Comparison of ENCODE assay signal across 8 cellular contexts in genomic region chr21:15826147-15826780, GRCh38.
A peak's percentile ranks its signal among the peaks of the same experiment; 100 is the strongest.
DNase-seq lines count a peak whose midpoint lies in the region; ATAC-seq and TF ChIP-seq lines count a peak whose summit lies in the region.

No MANE protein-coding gene starts in this region.

- 56% methylated on average over 4 of the region's 5 CpGs; no CpG with 5 or more reads in 1 of the 2 experiments for WGBS in endodermal cell (ENCODE audit: insufficient coverage in 1 of 2, insufficient read length in 1 of 2), 2 experiments

- no peaks in the 10 kb centered on the region for H3K9me3 Mint-ChIP-seq in endodermal cell

- no peaks in the 10 kb centered on the region for H3K27me3 Mint-ChIP-seq in endodermal cell (ENCODE audit: insufficient read depth)

- H3K36me3 Mint-ChIP-seq in endodermal cell (ENCODE audit: low read depth), result peaks cover 26% of the 10 kb centered on the region

- no peaks in the 10 kb centered on the region for H3K9me3 ChIP-seq in endodermal cell (ENCODE audit: control insufficient read depth, low read length)

- peak; percentile 8 to 13 for DNase-seq in AML-193 (lab: John Stamatoyannopoulos, UW)
- peak; percentile 3 for DNase-seq in GM12864 (ENCODE audit: low read depth)
- DNase-seq in RKO (ENCODE audit: low spot score), result peak; percentile 32
- peak; percentile 68 for DNase-seq in endodermal cell
- peak; percentile 39 for DNase-seq in mucosa of gallbladder (ENCODE audit: low spot score)
- no peak for DNase-seq in NCI-H2196 treated with DMSO at 0.1 percent for 48 hours (lab: John Stamatoyannopoulos, UW; ENCODE audit: unreplicated experiment)

- H3K36me3 ChIP-seq in endodermal cell (ENCODE audit: control insufficient read depth, insufficient read depth, low read length), result peaks cover 41% of the 10 kb centered on the region

- peak; percentile 38 for TF ChIP-seq CTCF in GM12864 (IDR thresholded peaks at IDR 0.05; ENCODE audit: low read depth, low read length, missing control alignments)
- TF ChIP-seq CTCF in endodermal cell (conservative IDR thresholded peaks at IDR 0.05), result peak; percentile 84

- no peak overlapping the region for H3K27ac Mint-ChIP-seq in endodermal cell

- H3K4me1 ChIP-seq in endodermal cell (ENCODE audit: control insufficient read depth, insufficient read depth, low read length), result no peaks in the 10 kb centered on the region

- H3K4me3 ChIP-seq in GM12864 (ENCODE audit: low read depth, low read length) (no peak overlapping the region), endodermal cell (ENCODE audit: low read length) (no peak overlapping the region)

- H3K4me3 Mint-ChIP-seq in endodermal cell, result no peak overlapping the region

- H3K27me3 ChIP-seq in endodermal cell (ENCODE audit: control insufficient read depth, insufficient read depth, low read length, poor library complexity, severe bottlenecking), result no peaks in the 10 kb centered on the region

- H3K9ac ChIP-seq in endodermal cell (ENCODE audit: extremely low read depth, low read length, poor library complexity, severe bottlenecking), result no peak overlapping the region

- ATAC-seq in HG02885 (IDR thresholded peaks at IDR 0.05; ENCODE audit: poor library complexity, unreplicated experiment) (peak; percentile 90), GM19455 (IDR thresholded peaks at IDR 0.05; ENCODE audit: unreplicated experiment) (no peak)

- no peaks in the 10 kb centered on the region for H3K4me1 Mint-ChIP-seq in endodermal cell

- H3K27ac ChIP-seq in endodermal cell (ENCODE audit: low read depth, low read length), result no peak overlapping the region
